ENCODE assay signal across 25 cellular contexts in the genomic region with DNA sequence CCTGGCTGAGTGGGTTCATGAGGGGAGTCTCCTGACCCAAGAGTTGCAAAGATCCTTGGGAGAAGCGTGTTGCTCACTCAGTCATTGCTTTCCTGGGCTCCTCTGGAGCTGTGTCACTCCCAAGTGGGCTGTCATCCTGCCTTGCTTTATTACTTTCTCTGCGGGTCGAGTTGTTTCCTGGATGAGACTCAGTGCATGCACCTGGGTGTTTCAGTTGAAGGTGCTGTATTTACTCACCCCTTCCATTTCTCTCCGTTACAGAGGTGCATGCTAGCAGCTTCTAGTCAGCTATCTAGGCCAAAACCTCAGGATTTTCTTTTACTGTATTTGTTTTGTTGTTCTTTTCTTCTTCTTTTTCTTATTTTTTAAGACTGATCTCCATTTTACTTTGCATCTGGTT.
"Had no signal": no experiment of that assay in that cellular context is flagged by ENCODE, and none has a peak within 500 bp of the region (broad histone marks: within the 10 kb centered on the region; RNA-seq: fewer than 3 reads in every experiment).

No MANE protein-coding gene starts in this region.

- H3K27ac ChIP-seq: KMS-11, RWPE1 had no signal

- H3K9me3 ChIP-seq: SK-N-SH had no signal

- DNase-seq: IMR-90; Kasumi-1; MV-4-11; NCI-H1092; NCI-H1105 treated with DMSO at 0.1 percent for 48 hours; NCI-H1417 treated with DMSO at 0.1 percent for 48 hours; NCI-H1694 treated with DMSO at 0.1 percent for 48 hours; NCI-H1930; NCI-H2107; NCI-H226; NCI-H446; NCI-H510A; NCI-H524 treated with DMSO at 0.1 percent for 48 hours; NCI-H82; NK-92 treated with Interleukin-12 subunit alpha and Interleukin-12 subunit beta, amount 100 ng/mL, for 24 hours; PC-3; SHP77; SK-N-SH; SW 1271; T-helper 1 cell had no signal

- H3K4me2 ChIP-seq: KMS-11, SK-N-SH had no signal

- H3K4me3 ChIP-seq: K562 had no signal

- ATAC-seq: HepG2, K562, Panc1, PC-3 had no signal

- H3K9ac ChIP-seq: KMS-11, SK-N-SH had no signal
